Comparison of ENCODE assay signal across 10 cellular contexts in the genomic region with DNA sequence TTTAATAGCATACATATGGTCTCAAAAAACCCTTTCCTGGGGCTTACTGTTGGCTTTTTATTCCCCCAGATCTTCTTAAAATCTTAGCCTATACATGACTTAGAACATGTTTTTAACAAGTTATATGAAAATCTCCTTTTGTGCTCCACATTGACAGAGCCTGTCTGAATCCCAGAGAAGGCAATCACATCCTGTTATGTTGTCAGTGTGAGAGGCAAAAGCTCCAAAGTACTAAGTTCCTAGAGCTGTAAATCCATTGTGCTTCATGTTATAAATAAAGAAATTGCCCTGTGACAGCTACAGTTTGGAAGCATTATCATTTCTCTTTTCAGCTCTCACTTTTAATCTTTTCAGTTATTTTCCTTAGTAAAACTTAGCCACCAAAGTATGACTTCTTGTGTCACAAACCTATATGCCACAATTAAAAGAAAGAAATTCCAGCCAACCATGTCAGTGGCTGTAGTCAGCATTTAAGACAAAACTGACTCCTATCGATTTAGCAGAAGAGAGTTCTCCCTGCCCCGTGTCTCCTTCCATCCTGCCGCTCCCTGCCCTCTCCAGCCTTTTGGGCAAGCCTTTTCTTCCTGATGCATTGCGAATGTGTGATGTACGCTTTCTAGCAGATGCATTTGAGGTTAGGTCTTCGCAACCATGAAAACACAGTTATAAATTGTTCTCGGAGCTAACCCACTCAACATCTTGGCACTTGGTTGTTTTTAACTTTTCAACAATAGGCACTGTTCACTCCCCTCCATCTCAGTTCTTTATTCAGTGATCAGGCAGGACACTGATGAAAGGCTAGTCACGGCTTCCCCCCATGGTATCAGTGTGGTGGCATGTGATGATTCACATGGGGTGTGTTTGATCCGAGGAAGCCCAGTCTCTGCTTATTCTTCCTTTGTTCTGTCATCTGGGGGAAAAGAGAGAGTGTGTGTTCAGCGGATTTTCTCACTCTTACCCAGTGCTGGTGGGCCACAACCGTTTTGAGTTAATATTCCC.
DNase-seq lines count a peak whose midpoint lies in the region; ATAC-seq and TF ChIP-seq lines count a peak whose summit lies in the region.
"Had no signal": no experiment of that assay in that cellular context is flagged by ENCODE, and none has a peak within 500 bp of the region (broad histone marks: within the 10 kb centered on the region; RNA-seq: fewer than 3 reads in every experiment).

No MANE protein-coding gene starts in this region.

- CTCF ChIA-PET in RWPE1 (lab: Yijun Ruan, JAX), result interaction anchor here (0.6 to 1.1 kb wide), 2 partner anchors 217 to 221 kb away, joined by 3 to 4 read pairs; no protein-coding TSS in a partner anchor

- H3K27ac ChIP-seq in RWPE1, result no peak overlapping the region
- H3K27ac ChIP-seq: C4-2B had no signal

- POLR2A ChIA-PET in RWPE1 (lab: Yijun Ruan, JAX; ENCODE audit: low non-redundant PET), result no interaction called here

- no peaks in the 10 kb centered on the region for H3K9me3 Mint-ChIP-seq in neural crest cell

- peak in 11 of 14 donors; percentile 58 to 84 (median 74) for DNase-seq in C1 segment of cervical spinal cord (lab: John Stamatoyannopoulos, UW)
- peak; percentile 62 for DNase-seq in RWPE1 (ENCODE audit: low spot score)
- peak; percentile 6 for DNase-seq in epithelial cell of proximal tubule (ENCODE audit: low read depth)
- peak; percentile 8 for DNase-seq in neural crest cell (ENCODE audit: low read depth, low spot score)
- DNase-seq in cerebellum (ENCODE audit: low spot score), result no peak
- DNase-seq: mesendoderm had no signal

- H3K4me1 Mint-ChIP-seq in neural crest cell, result peaks cover 42% of the 10 kb centered on the region

- no peaks in the 10 kb centered on the region for H3K27me3 Mint-ChIP-seq in neural crest cell (ENCODE audit: low read depth)

- TF ChIP-seq CTCF in RWPE1 (conservative IDR thresholded peaks at IDR 0.05; ENCODE audit: low read depth) (no peak), epithelial cell of proximal tubule (conservative IDR thresholded peaks at IDR 0.05; ENCODE audit: low read depth, low read length) (no peak), neural crest cell (conservative IDR thresholded peaks at IDR 0.05) (no peak)

- no peaks in the 10 kb centered on the region for H3K36me3 Mint-ChIP-seq in neural crest cell (ENCODE audit: low read depth)

- no peak overlapping the region for H3K4me3 ChIP-seq in epithelial cell of proximal tubule (ENCODE audit: low read depth, low read length)

- peak overlapping the region; percentile 72 for H3K27ac Mint-ChIP-seq in neural crest cell (ENCODE audit: unreplicated experiment)

- no peak overlapping the region for H3K4me3 Mint-ChIP-seq in neural crest cell

- ATAC-seq in GM21576 (IDR thresholded peaks at IDR 0.05; ENCODE audit: unreplicated experiment) (no peak), GM18511 (IDR thresholded peaks at IDR 0.05; ENCODE audit: unreplicated experiment) (no peak), HG02973 (IDR thresholded peaks at IDR 0.05; ENCODE audit: unreplicated experiment) (no peak)
